Comparison of ENCODE assay signal across 1 cellular context in genomic region chr16:69799601-69800000, GRCh38.
TF ChIP-seq lines count a peak whose summit lies in the region.

No MANE protein-coding gene starts in this region.

TF ChIP-seq in GM12878, 131 proteins besides CTCF, POLR2A, EP300 and RAD21:
- TF ChIP-seq TCF7 (IDR thresholded peaks at IDR 0.05; ENCODE audit: borderline replicate concordance) (no peak), YY1 (IDR thresholded peaks at IDR 0.05; ENCODE audit: low read depth, low read length) (no peak), ZBTB11 (CRISPR knock-in tag; IDR thresholded peaks at IDR 0.05) (no peak), DPF2 (IDR thresholded peaks at IDR 0.05) (no peak), HDAC6 (IDR thresholded peaks at IDR 0.05; ENCODE audit: unreplicated experiment) (no peak), ETV6 (conservative IDR thresholded peaks at IDR 0.05 in 1 of 2, IDR thresholded peaks at IDR 0.05 in 1 of 2; ENCODE audit: borderline replicate concordance in 1 of 2, low read depth in 1 of 2) (no peak), SUPT20H (IDR thresholded peaks at IDR 0.05; ENCODE audit: borderline replicate concordance, control insufficient read depth, low read depth, low read length) (no peak), PBX3 (IDR thresholded peaks at IDR 0.05; ENCODE audit: insufficient replicate concordance, low read depth, low read length) (no peak), CHD4 (IDR thresholded peaks at IDR 0.05) (no peak), IRF4 (IDR thresholded peaks at IDR 0.05; ENCODE audit: low read depth, low read length) (no peak), ZBTB4 (CRISPR knock-in tag; IDR thresholded peaks at IDR 0.05) (no peak), ZNF274 (IDR thresholded peaks at IDR 0.05; ENCODE audit: insufficient read depth, insufficient read length) (no peak), PAX8 (IDR thresholded peaks at IDR 0.05) (no peak), BHLHE40 (IDR thresholded peaks at IDR 0.05; ENCODE audit: borderline replicate concordance in 1 of 2, low read depth in 2 of 2, low read length in 1 of 2) (no peak), SMC3 (IDR thresholded peaks at IDR 0.05; ENCODE audit: borderline replicate concordance, low read length) (no peak), NFXL1 (IDR thresholded peaks at IDR 0.05; ENCODE audit: borderline replicate concordance) (no peak), EED (IDR thresholded peaks at IDR 0.05; ENCODE audit: low read depth) (no peak), USF2 (IDR thresholded peaks at IDR 0.05; ENCODE audit: borderline replicate concordance, low read depth, low read length) (no peak), ESRRA (IDR thresholded peaks at IDR 0.05; ENCODE audit: low read length) (no peak)
